ENCODE assay signal across 2 cellular contexts in the genomic region with DNA sequence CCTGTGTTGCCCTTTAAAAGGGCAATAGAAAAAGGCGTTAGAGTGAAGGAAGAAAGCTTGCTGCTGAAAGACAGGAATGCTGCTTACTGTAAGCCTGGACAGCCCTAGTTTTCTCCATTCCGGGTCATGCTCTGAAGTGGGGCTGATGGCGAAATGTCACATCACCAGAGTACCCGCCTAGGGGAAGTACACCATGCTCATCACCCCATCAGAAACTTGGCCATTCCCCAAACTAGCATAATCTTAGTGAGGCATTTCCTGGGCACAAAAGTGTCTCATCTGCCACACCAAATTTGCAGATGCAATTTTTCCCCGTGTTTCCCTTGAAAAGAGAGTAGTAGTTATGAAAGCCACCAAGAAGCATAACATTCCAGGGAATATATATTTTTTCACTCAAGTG.
TF ChIP-seq lines count a peak whose summit lies in the region.

No MANE protein-coding gene starts in this region.

TF ChIP-seq in SK-N-SH, 30 proteins besides CTCF, POLR2A, EP300 and RAD21 (continued from another document):
- TF ChIP-seq, protein P1, sequence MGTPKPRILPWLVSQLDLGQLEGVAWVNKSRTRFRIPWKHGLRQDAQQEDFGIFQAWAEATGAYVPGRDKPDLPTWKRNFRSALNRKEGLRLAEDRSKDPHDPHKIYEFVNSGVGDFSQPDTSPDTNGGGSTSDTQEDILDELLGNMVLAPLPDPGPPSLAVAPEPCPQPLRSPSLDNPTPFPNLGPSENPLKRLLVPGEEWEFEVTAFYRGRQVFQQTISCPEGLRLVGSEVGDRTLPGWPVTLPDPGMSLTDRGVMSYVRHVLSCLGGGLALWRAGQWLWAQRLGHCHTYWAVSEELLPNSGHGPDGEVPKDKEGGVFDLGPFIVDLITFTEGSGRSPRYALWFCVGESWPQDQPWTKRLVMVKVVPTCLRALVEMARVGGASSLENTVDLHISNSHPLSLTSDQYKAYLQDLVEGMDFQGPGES (IDR thresholded peaks at IDR 0.05; ENCODE audit: low read depth, low read length), result no peak
- TF ChIP-seq CHD2 (IDR thresholded peaks at IDR 0.05; ENCODE audit: low read length, partially characterized antibody) (no peak), MEF2A (IDR thresholded peaks at IDR 0.05; ENCODE audit: borderline replicate concordance, low read depth) (no peak), FOXM1 (IDR thresholded peaks at IDR 0.05; ENCODE audit: low read depth) (no peak), TCF12 (IDR thresholded peaks at IDR 0.05) (no peak), TEAD4 (IDR thresholded peaks at IDR 0.05; ENCODE audit: borderline replicate concordance, insufficient read depth) (no peak), YY1 (IDR thresholded peaks at IDR 0.05; ENCODE audit: low read depth) (no peak), TAF1 (IDR thresholded peaks at IDR 0.05; ENCODE audit: borderline replicate concordance, low read depth, low read length) (no peak), GATA2 (CRISPR knock-in tag; IDR thresholded peaks at IDR 0.05) (no peak), NRF1 (IDR thresholded peaks at IDR 0.05; ENCODE audit: low read depth, low read length) (no peak), FOXJ3 (CRISPR knock-in tag; IDR thresholded peaks at IDR 0.05) (no peak), RFX5 (IDR thresholded peaks at IDR 0.05; ENCODE audit: low read length) (no peak), RXRA (IDR thresholded peaks at IDR 0.05; ENCODE audit: borderline replicate concordance, low read depth) (no peak)

TF ChIP-seq in SK-N-SH treated with all-trans-retinoic acid at 6 μM for 48 hours, 23 proteins besides CTCF, POLR2A, EP300 and RAD21 (continued from another document):
- TF ChIP-seq, protein P2, sequence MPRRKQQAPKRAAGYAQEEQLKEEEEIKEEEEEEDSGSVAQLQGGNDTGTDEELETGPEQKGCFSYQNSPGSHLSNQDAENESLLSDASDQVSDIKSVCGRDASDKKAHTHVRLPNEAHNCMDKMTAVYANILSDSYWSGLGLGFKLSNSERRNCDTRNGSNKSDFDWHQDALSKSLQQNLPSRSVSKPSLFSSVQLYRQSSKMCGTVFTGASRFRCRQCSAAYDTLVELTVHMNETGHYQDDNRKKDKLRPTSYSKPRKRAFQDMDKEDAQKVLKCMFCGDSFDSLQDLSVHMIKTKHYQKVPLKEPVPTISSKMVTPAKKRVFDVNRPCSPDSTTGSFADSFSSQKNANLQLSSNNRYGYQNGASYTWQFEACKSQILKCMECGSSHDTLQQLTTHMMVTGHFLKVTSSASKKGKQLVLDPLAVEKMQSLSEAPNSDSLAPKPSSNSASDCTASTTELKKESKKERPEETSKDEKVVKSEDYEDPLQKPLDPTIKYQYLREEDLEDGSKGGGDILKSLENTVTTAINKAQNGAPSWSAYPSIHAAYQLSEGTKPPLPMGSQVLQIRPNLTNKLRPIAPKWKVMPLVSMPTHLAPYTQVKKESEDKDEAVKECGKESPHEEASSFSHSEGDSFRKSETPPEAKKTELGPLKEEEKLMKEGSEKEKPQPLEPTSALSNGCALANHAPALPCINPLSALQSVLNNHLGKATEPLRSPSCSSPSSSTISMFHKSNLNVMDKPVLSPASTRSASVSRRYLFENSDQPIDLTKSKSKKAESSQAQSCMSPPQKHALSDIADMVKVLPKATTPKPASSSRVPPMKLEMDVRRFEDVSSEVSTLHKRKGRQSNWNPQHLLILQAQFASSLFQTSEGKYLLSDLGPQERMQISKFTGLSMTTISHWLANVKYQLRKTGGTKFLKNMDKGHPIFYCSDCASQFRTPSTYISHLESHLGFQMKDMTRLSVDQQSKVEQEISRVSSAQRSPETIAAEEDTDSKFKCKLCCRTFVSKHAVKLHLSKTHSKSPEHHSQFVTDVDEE (CRISPR knock-in tag; IDR thresholded peaks at IDR 0.05), result no peak
- TF ChIP-seq ISL1 (CRISPR knock-in tag; IDR thresholded peaks at IDR 0.05) (no peak), GLIS3 (CRISPR knock-in tag; IDR thresholded peaks at IDR 0.05) (no peak), OSR1 (CRISPR knock-in tag; IDR thresholded peaks at IDR 0.05) (no peak), ESRRG (CRISPR knock-in tag; IDR thresholded peaks at IDR 0.05) (no peak), ZC3H10 (CRISPR knock-in tag; IDR thresholded peaks at IDR 0.05) (no peak), ZNF565 (CRISPR knock-in tag; conservative IDR thresholded peaks at IDR 0.05; ENCODE audit: low read depth) (no peak), RARB (CRISPR knock-in tag; IDR thresholded peaks at IDR 0.05) (no peak)
- TF ChIP-seq, protein P3, sequence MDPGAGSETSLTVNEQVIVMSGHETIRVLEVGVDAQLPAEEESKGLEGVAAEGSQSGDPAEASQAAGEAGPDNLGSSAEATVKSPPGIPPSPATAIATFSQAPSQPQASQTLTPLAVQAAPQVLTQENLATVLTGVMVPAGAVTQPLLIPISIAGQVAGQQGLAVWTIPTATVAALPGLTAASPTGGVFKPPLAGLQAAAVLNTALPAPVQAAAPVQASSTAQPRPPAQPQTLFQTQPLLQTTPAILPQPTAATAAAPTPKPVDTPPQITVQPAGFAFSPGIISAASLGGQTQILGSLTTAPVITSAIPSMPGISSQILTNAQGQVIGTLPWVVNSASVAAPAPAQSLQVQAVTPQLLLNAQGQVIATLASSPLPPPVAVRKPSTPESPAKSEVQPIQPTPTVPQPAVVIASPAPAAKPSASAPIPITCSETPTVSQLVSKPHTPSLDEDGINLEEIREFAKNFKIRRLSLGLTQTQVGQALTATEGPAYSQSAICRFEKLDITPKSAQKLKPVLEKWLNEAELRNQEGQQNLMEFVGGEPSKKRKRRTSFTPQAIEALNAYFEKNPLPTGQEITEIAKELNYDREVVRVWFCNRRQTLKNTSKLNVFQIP (CRISPR knock-in tag; IDR thresholded peaks at IDR 0.05; ENCODE audit: borderline replicate concordance, low read depth), result no peak
- TF ChIP-seq, protein P4, sequence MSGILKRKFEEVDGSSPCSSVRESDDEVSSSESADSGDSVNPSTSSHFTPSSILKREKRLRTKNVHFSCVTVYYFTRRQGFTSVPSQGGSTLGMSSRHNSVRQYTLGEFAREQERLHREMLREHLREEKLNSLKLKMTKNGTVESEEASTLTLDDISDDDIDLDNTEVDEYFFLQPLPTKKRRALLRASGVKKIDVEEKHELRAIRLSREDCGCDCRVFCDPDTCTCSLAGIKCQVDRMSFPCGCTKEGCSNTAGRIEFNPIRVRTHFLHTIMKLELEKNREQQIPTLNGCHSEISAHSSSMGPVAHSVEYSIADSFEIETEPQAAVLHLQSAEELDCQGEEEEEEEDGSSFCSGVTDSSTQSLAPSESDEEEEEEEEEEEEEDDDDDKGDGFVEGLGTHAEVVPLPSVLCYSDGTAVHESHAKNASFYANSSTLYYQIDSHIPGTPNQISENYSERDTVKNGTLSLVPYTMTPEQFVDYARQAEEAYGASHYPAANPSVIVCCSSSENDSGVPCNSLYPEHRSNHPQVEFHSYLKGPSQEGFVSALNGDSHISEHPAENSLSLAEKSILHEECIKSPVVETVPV (CRISPR knock-in tag; IDR thresholded peaks at IDR 0.05), result no peak
